8 cellular contexts compared by ENCODE assay signal in genomic region chr10:71888248-71888622, GRCh38. TPM values are rescaled to one million over a fixed set of nuclear protein-coding genes. Genes with fewer than 3 reads are reported as not detected.
DNase-seq lines count a peak whose midpoint lies in the region; ATAC-seq and TF ChIP-seq lines count a peak whose summit lies in the region.

No MANE protein-coding gene starts in this region.

- H3K27me3 Mint-ChIP-seq in T-helper 1 cell treated with Interleukin-12 subunit alpha and Interleukin-12 subunit beta and Interleukin-4 antibody, amounts not matched to agents 30 μg/mL and 1 μg/mL, for 36 hours (ENCODE audit: low read depth) = peaks cover 27% of the 10 kb centered on the region

- peaks cover 37% of the 10 kb centered on the region for H3K27me3 ChIP-seq in iPS-20b (ENCODE audit: insufficient read depth, low read length)
- no peaks in the 10 kb centered on the region for H3K27me3 ChIP-seq in subcutaneous abdominal adipose tissue (ENCODE audit: control insufficient read depth in 5 of 5, insufficient read depth in 4 of 5, low read length in 5 of 5)

- no peak for TF ChIP-seq CTCF in omental fat pad (IDR thresholded peaks at IDR 0.05)

- DNase-seq in T-helper 1 cell = no peak
- no peak for DNase-seq in activated naive CD4-positive, alpha-beta T cell treated with anti-CD3 and anti-CD28 coated beads, Interleukin-2, amount 50 U/mL, for 72 hours (ENCODE audit: low spot score in 2 of 2)
- no peak for DNase-seq in NCI-H345 treated with DMSO at 0.1 percent for 48 hours (lab: John Stamatoyannopoulos, UW; ENCODE audit: unreplicated experiment)
- DNase-seq in mesenteric fat pad (ENCODE audit: low spot score) = no peak
- no peak for DNase-seq in omental fat pad (ENCODE audit: low spot score)

- peak overlapping the region; percentile 69; the same call in 1 of the 2 replicates for H3K4me3 ChIP-seq in iPS-20b (ENCODE audit: low read length)
- H3K4me3 ChIP-seq in subcutaneous abdominal adipose tissue (ENCODE audit: low read depth in 1 of 5, low read length in 5 of 5) = peak overlapping the region; percentile 66 to 85 (median 78)

- H3K9me3 Mint-ChIP-seq in T-helper 1 cell treated with Interleukin-12 subunit alpha and Interleukin-12 subunit beta and Interleukin-4 antibody, amounts not matched to agents 30 μg/mL and 1 μg/mL, for 36 hours = no peaks in the 10 kb centered on the region
- no peaks in the 10 kb centered on the region for H3K9me3 Mint-ChIP-seq in activated naive CD4-positive, alpha-beta T cell treated with anti-CD3 and anti-CD28 coated beads, Interleukin-2, amount 50 U/mL, for 72 hours

- H3K36me3 Mint-ChIP-seq in T-helper 1 cell treated with Interleukin-12 subunit alpha and Interleukin-12 subunit beta and Interleukin-4 antibody, amounts not matched to agents 30 μg/mL and 1 μg/mL, for 36 hours (ENCODE audit: low read depth) = no peaks in the 10 kb centered on the region
- H3K36me3 Mint-ChIP-seq in activated naive CD4-positive, alpha-beta T cell treated with anti-CD3 and anti-CD28 coated beads, Interleukin-2, amount 50 U/mL, for 72 hours = no peaks in the 10 kb centered on the region

- H3K4me3 Mint-ChIP-seq in T-helper 1 cell treated with Interleukin-12 subunit alpha and Interleukin-12 subunit beta and Interleukin-4 antibody, amounts not matched to agents 30 μg/mL and 1 μg/mL, for 36 hours = peak overlapping the region; percentile 88

- peaks cover 11% of the 10 kb centered on the region for H3K4me1 Mint-ChIP-seq in T-helper 1 cell treated with Interleukin-12 subunit alpha and Interleukin-12 subunit beta and Interleukin-4 antibody, amounts not matched to agents 30 μg/mL and 1 μg/mL, for 36 hours (ENCODE audit: low read depth)

- H3K27ac Mint-ChIP-seq in T-helper 1 cell treated with Interleukin-12 subunit alpha and Interleukin-12 subunit beta and Interleukin-4 antibody, amounts not matched to agents 30 μg/mL and 1 μg/mL, for 36 hours = no peak overlapping the region
- peak overlapping the region; percentile 55 to 94 for H3K27ac Mint-ChIP-seq in activated naive CD4-positive, alpha-beta T cell treated with anti-CD3 and anti-CD28 coated beads, Interleukin-2, amount 50 U/mL, for 72 hours

- H3K9ac ChIP-seq in iPS-20b (ENCODE audit: low read depth, low read length) (no peak overlapping the region), subcutaneous abdominal adipose tissue (ENCODE audit: low read length in 5 of 5) (peak overlapping the region in 3 of 5 donors; percentile 45 to 68 (median 46))

- no peaks in the 10 kb centered on the region for H3K4me1 ChIP-seq in iPS-20b (ENCODE audit: insufficient read depth, low read length)
- peaks cover 5 to 50% (median 36%) of the 10 kb centered on the region in 5 donors for H3K4me1 ChIP-seq in subcutaneous abdominal adipose tissue (ENCODE audit: control insufficient read depth in 5 of 5, insufficient read depth in 5 of 5, low read length in 5 of 5)

- H3K9me3 ChIP-seq in iPS-20b (ENCODE audit: insufficient read depth, low read depth, low read length) (no peaks in the 10 kb centered on the region), subcutaneous abdominal adipose tissue (ENCODE audit: control insufficient read depth in 5 of 5, low read length in 5 of 5) (no peaks in the 10 kb centered on the region)

- ATAC-seq in activated naive CD4-positive, alpha-beta T cell treated with anti-CD3 and anti-CD28 coated beads, Interleukin-2, amount 50 U/mL, for 72 hours = no peak
- no peak for ATAC-seq in omental fat pad (ENCODE audit: low FRiP score)

- no peaks in the 10 kb centered on the region for H3K36me3 ChIP-seq in iPS-20b (ENCODE audit: insufficient read depth, low read depth, low read length)
- H3K36me3 ChIP-seq in subcutaneous abdominal adipose tissue (ENCODE audit: control insufficient read depth in 5 of 5, insufficient read depth in 5 of 5, low read length in 5 of 5) = no peaks in the 10 kb centered on the region

- no peak overlapping the region for H3K27ac ChIP-seq in iPS-20b (ENCODE audit: low read length)
- peak overlapping the region; percentile 86 for H3K27ac ChIP-seq in subcutaneous abdominal adipose tissue (ENCODE audit: low read depth, low read length)

RNA-seq across cellular contexts. Expression of gene PSAP, which starts 37.2 kb away (rescaled TPM):
- total RNA-seq in activated naive CD4-positive, alpha-beta T cell treated with anti-CD3 and anti-CD28 coated beads, Interleukin-2, amount 50 U/mL, for 72 hours = 100 to 1,000 TPM; 128 to 165 TPM
- 1,414 TPM for total RNA-seq in mesenteric fat pad
- 1,000 to 10,000 TPM in 3 of 4 donors, 100 to 1,000 TPM in 1; 937 to 1,475 (median 1,210) TPM for total RNA-seq in omental fat pad
